ENCODE assay signal across 15 cellular contexts in genomic region chrX:12843061-12843667, GRCh38. TPM values are rescaled to one million over a fixed set of nuclear protein-coding genes. Genes with fewer than 3 reads are reported as not detected.
DNase-seq lines count a peak whose midpoint lies in the region; ATAC-seq lines count a peak whose summit lies in the region.
"Had no signal": no experiment of that assay in that cellular context is flagged by ENCODE, and none has a peak within 500 bp of the region (broad histone marks: within the 10 kb centered on the region; RNA-seq: fewer than 3 reads in every experiment).

No MANE protein-coding gene starts in this region.

- H3K4me3 Mint-ChIP-seq in activated CD8-positive, alpha-beta memory T cell treated with anti-CD3 and anti-CD28 coated beads, Interleukin-2, amount 10 ng/mL, durations not matched to agents 7 days and 5 days, result no peak overlapping the region
- peak overlapping the region; percentile 27 for H3K4me3 Mint-ChIP-seq in memory B cell
- H3K4me3 Mint-ChIP-seq: stimulated activated effector memory CD8-positive, alpha-beta T cell treated with anti-CD3 and anti-CD28 coated beads, Interleukin-12 subunit alpha, Interleukin-12 subunit beta, amount 100 ng/mL, for 72 hours had no signal

- no peaks in the 10 kb centered on the region for H3K27me3 Mint-ChIP-seq in activated CD8-positive, alpha-beta memory T cell treated with anti-CD3 and anti-CD28 coated beads, Interleukin-2, amount 10 ng/mL, durations not matched to agents 7 days and 5 days
- H3K27me3 Mint-ChIP-seq in memory B cell, result no peaks in the 10 kb centered on the region

- DNase-seq in activated CD8-positive, alpha-beta memory T cell treated with anti-CD3 and anti-CD28 coated beads, Interleukin-2, amount 10 ng/mL, durations not matched to agents 7 days and 5 days, result no peak
- no peak for DNase-seq in activated CD8-positive, alpha-beta memory T cell treated with anti-CD3 and anti-CD28 coated beads, Interleukin-2, amount 50 U/mL, for 4 hours
- DNase-seq in NAMALWA (ENCODE audit: low spot score) (peak; percentile 3), memory B cell (ENCODE audit: low spot score in 2 of 2) (no peak), NCI-H2227 (lab: John Stamatoyannopoulos, UW; ENCODE audit: unreplicated experiment) (no peak), NCI-H226 (no peak)
- DNase-seq: caudate nucleus; NCI-H1092 treated with DMSO at 0.1 percent for 48 hours; NCI-H510A; SHP77; stimulated activated CD4-positive, alpha-beta T cell treated with anti-CD3 and anti-CD28 coated beads, Interleukin-1b, Interleukin-23, amount 100 ng/mL, for 48 hours had no signal

- peaks cover 17% of the 10 kb centered on the region for H3K4me1 Mint-ChIP-seq in activated CD8-positive, alpha-beta memory T cell treated with anti-CD3 and anti-CD28 coated beads, Interleukin-2, amount 10 ng/mL, durations not matched to agents 7 days and 5 days
- H3K4me1 Mint-ChIP-seq in memory B cell, result peaks cover 8% of the 10 kb centered on the region
- H3K4me1 Mint-ChIP-seq: stimulated activated effector memory CD8-positive, alpha-beta T cell treated with anti-CD3 and anti-CD28 coated beads, Interleukin-12 subunit alpha, Interleukin-12 subunit beta, amount 100 ng/mL, for 72 hours had no signal

- H3K27ac Mint-ChIP-seq in activated CD8-positive, alpha-beta memory T cell treated with anti-CD3 and anti-CD28 coated beads, Interleukin-2, amount 10 ng/mL, durations not matched to agents 7 days and 5 days, result peak overlapping the region; percentile 85
- H3K27ac Mint-ChIP-seq in memory B cell, result peak overlapping the region; percentile 86
- H3K27ac Mint-ChIP-seq: stimulated activated effector memory CD8-positive, alpha-beta T cell treated with anti-CD3 and anti-CD28 coated beads, Interleukin-12 subunit alpha, Interleukin-12 subunit beta, amount 100 ng/mL, for 72 hours had no signal

- ATAC-seq in activated CD8-positive, alpha-beta memory T cell treated with anti-CD3 and anti-CD28 coated beads, Interleukin-2, amount 10 ng/mL, durations not matched to agents 7 days and 5 days, result no peak
- ATAC-seq in GM21786 (IDR thresholded peaks at IDR 0.05; ENCODE audit: unreplicated experiment) (peak; percentile 4), memory B cell (ENCODE audit: low read depth) (no peak), GM18520 (IDR thresholded peaks at IDR 0.05; ENCODE audit: unreplicated experiment) (no peak)
- ATAC-seq: stimulated activated effector memory CD8-positive, alpha-beta T cell treated with anti-CD3 and anti-CD28 coated beads, Interleukin-12 subunit alpha, Interleukin-12 subunit beta, amount 100 ng/mL, for 72 hours had no signal

- CTCF ChIA-PET in activated CD8-positive, alpha-beta memory T cell treated with anti-CD3 and anti-CD28 coated beads, Interleukin-2, amount 10 ng/mL, durations not matched to agents 7 days and 5 days (lab: Charles Lee), result interaction anchor here (1.0 to 1.2 kb wide), 3 partner anchors 29 to 58 kb away, joined by 3 read pairs; partner anchors contain the start of gene PRPS2

- no peaks in the 10 kb centered on the region for H3K9me3 Mint-ChIP-seq in activated CD8-positive, alpha-beta memory T cell treated with anti-CD3 and anti-CD28 coated beads, Interleukin-2, amount 10 ng/mL, durations not matched to agents 7 days and 5 days (ENCODE audit: low read depth)
- H3K9me3 Mint-ChIP-seq in memory B cell, result peaks cover 1% of the 10 kb centered on the region
- H3K9me3 Mint-ChIP-seq: stimulated activated effector memory CD8-positive, alpha-beta T cell treated with anti-CD3 and anti-CD28 coated beads, Interleukin-12 subunit alpha, Interleukin-12 subunit beta, amount 100 ng/mL, for 72 hours had no signal

- peaks cover 8% of the 10 kb centered on the region for H3K36me3 Mint-ChIP-seq in activated CD8-positive, alpha-beta memory T cell treated with anti-CD3 and anti-CD28 coated beads, Interleukin-2, amount 10 ng/mL, durations not matched to agents 7 days and 5 days
- H3K36me3 Mint-ChIP-seq in memory B cell, result no peaks in the 10 kb centered on the region
- H3K36me3 Mint-ChIP-seq: stimulated activated effector memory CD8-positive, alpha-beta T cell treated with anti-CD3 and anti-CD28 coated beads, Interleukin-12 subunit alpha, Interleukin-12 subunit beta, amount 100 ng/mL, for 72 hours had no signal

RNA-seq across cellular contexts. Expression of gene TLR7, which starts 23.7 kb away (rescaled TPM):
- under 1 TPM in 1 of 2 experiments, not detected in 1; 0.09 TPM for total RNA-seq in activated CD8-positive, alpha-beta memory T cell treated with anti-CD3 and anti-CD28 coated beads, Interleukin-2, amount 10 ng/mL, durations not matched to agents 7 days and 5 days
- total RNA-seq: kidney epithelial cell had no signal

RNA-seq across cellular contexts. Expression of gene PRPS2, which starts 52.0 kb away (rescaled TPM):
- total RNA-seq in activated CD8-positive, alpha-beta memory T cell treated with anti-CD3 and anti-CD28 coated beads, Interleukin-2, amount 10 ng/mL, durations not matched to agents 7 days and 5 days, result 10 to 100 TPM; 72.8 to 77.8 TPM
